In genomic region chr1:119827010-119827409, GRCh38 we compare ENCODE assay signal across 13 cellular contexts. TPM values are rescaled to one million over a fixed set of nuclear protein-coding genes. Genes with fewer than 3 reads are reported as not detected.
DNase-seq lines count a peak whose midpoint lies in the region; ATAC-seq and TF ChIP-seq lines count a peak whose summit lies in the region.
"Had no signal": no experiment of that assay in that cellular context is flagged by ENCODE, and none has a peak within 500 bp of the region (broad histone marks: within the 10 kb centered on the region; RNA-seq: fewer than 3 reads in every experiment).

No MANE protein-coding gene starts in this region.

- H4K20me1 ChIP-seq in MM.1S (ENCODE audit: insufficient read depth, low read length), result no peaks in the 10 kb centered on the region
- H4K20me1 ChIP-seq: BLaER1 had no signal

- H3K4me2 ChIP-seq in MM.1S (ENCODE audit: low read depth, low read length), result no peak overlapping the region
- H3K4me2 ChIP-seq: BLaER1 had no signal

- no peaks in the 10 kb centered on the region for H3F3A ChIP-seq in MM.1S (ENCODE audit: insufficient read depth, low read length)

- H3K4me3 ChIP-seq in MM.1S (ENCODE audit: low read length) (no peak overlapping the region), colonic mucosa (no peak overlapping the region), retinal pigment epithelial cell (ENCODE audit: low read length) (no peak overlapping the region)
- H3K4me3 ChIP-seq: BLaER1, thoracic aorta had no signal

- peak; percentile 34 for TF ChIP-seq CTCF in MM.1S (IDR thresholded peaks at IDR 0.05; ENCODE audit: low read length)
- TF ChIP-seq CTCF in colonic mucosa (IDR thresholded peaks at IDR 0.05), result peak; percentile 21
- TF ChIP-seq CTCF in retinal pigment epithelial cell (conservative IDR thresholded peaks at IDR 0.05; ENCODE audit: low read depth, low read length), result peak; percentile 52

- H3K79me2 ChIP-seq in MM.1S (ENCODE audit: low read length), result no peaks in the 10 kb centered on the region

- H3K9ac ChIP-seq in MM.1S (ENCODE audit: low read length), result no peak overlapping the region
- no peak overlapping the region for H3K9ac ChIP-seq in colonic mucosa (ENCODE audit: low read depth in 2 of 2, low read length in 2 of 2)
- H3K9ac ChIP-seq: BLaER1 had no signal

- H3K27ac ChIP-seq in MM.1S (ENCODE audit: low read length), result no peak overlapping the region
- no peak overlapping the region for H3K27ac ChIP-seq in colonic mucosa
- H3K27ac ChIP-seq: BLaER1, thoracic aorta had no signal

- H3K4me1 ChIP-seq in MM.1S (ENCODE audit: low read length) (no peaks in the 10 kb centered on the region), colonic mucosa (no peaks in the 10 kb centered on the region)

- no peaks in the 10 kb centered on the region for H3K9me2 ChIP-seq in MM.1S (replicated peaks; ENCODE audit: insufficient read depth, low read length)

- H3K27me3 ChIP-seq in MM.1S (replicated peaks; ENCODE audit: insufficient read depth, low read length) (no peaks in the 10 kb centered on the region), colonic mucosa (no peaks in the 10 kb centered on the region)
- H3K27me3 ChIP-seq: BLaER1 had no signal

- H2AFZ ChIP-seq in MM.1S (ENCODE audit: low read length), result no peak overlapping the region

- ATAC-seq in GM19035 (IDR thresholded peaks at IDR 0.05; ENCODE audit: unreplicated experiment), result no peak
- ATAC-seq: activated T-cell treated with anti-CD3 and anti-CD28 coated beads, Interleukin-2, amount 50 U/mL, for 72 hours had no signal

- H3K36me3 ChIP-seq in MM.1S (replicated peaks; ENCODE audit: insufficient read depth, low read length) (no peaks in the 10 kb centered on the region), colonic mucosa (no peaks in the 10 kb centered on the region)
- H3K36me3 ChIP-seq: BLaER1, thoracic aorta had no signal

- H3K9me3 ChIP-seq in MM.1S (replicated peaks; ENCODE audit: insufficient read depth, low read length), result no peaks in the 10 kb centered on the region
- no peaks in the 10 kb centered on the region for H3K9me3 ChIP-seq in colonic mucosa
- H3K9me3 ChIP-seq: BLaER1, thoracic aorta had no signal

- intact Hi-C loops in colonic mucosa (cut with DNase I), result no loop called here

- DNase-seq in NCI-H748 (lab: John Stamatoyannopoulos, UW; ENCODE audit: unreplicated experiment) (peak; percentile 12), NCI-H748 treated with DMSO at 0.1 percent for 48 hours (lab: John Stamatoyannopoulos, UW) (no peak), MM.1S (no peak), colonic mucosa (no peak), retinal pigment epithelial cell (ENCODE audit: low read depth) (no peak), mucosa of gallbladder (ENCODE audit: low spot score) (no peak), NCI-H524 (lab: John Stamatoyannopoulos, UW) (no peak)
- DNase-seq: activated T-cell treated with anti-CD3 and anti-CD28 coated beads, Interleukin-2, amount 50 U/mL, for 72 hours; stimulated activated CD4-positive, alpha-beta T cell treated with anti-CD3 and anti-CD28 coated beads, Interleukin-12 subunit alpha, Interleukin-12 subunit beta, amount 100 ng/mL, for 4 hours; T-helper 1 cell had no signal

RNA-seq across cellular contexts. Expression of gene REG4, which starts 15.8 kb away (rescaled TPM):
- 100 to 1,000 TPM in 1 of 2 donors, 10 to 100 TPM in 1; 90.2 to 169 TPM for total RNA-seq in colonic mucosa
- total RNA-seq in mucosa of gallbladder, result 0.49 TPM

RNA-seq across cellular contexts. Expression of gene HMGCS2, which starts 58.3 kb away (rescaled TPM):
- total RNA-seq in colonic mucosa (100 to 1,000 TPM; 271 to 374 TPM), mucosa of gallbladder (22.1 TPM)
- total RNA-seq: activated T-cell treated with anti-CD3 and anti-CD28 coated beads, Interleukin-2, amount 50 U/mL, for 72 hours had no signal

Comparison
In these comparisons a context has a peak if more than half of its experiments do, and no peak if none do; other contexts are left out.
1. RNA of gene REG4, which starts 15.8 kb away (total RNA-seq): 90.2 to 169 TPM in colonic mucosa; 0.49 TPM in mucosa of gallbladder (single experiment); every median in the first group is over 10 times any median in the second.
2. RNA of gene HMGCS2, which starts 58.3 kb away (total RNA-seq): 271 to 374 TPM in colonic mucosa; 22.1 TPM in mucosa of gallbladder (single experiment); every median in the first group is over 10 times any median in the second.
3. Peak in every context shown above with its lines, with median percentiles within 50 percentile points of each other: CTCF ChIP-seq.